In genomic region chrX:15335135-15336022, GRCh38 we compare ENCODE assay signal across 8 cellular contexts. TPM values are rescaled to one million over a fixed set of nuclear protein-coding genes. Genes with fewer than 3 reads are reported as not detected.
DNase-seq lines count a peak whose midpoint lies in the region; ATAC-seq and TF ChIP-seq lines count a peak whose summit lies in the region.

TSS of gene PIGA (minus strand) at chrX:15335523. CDS start at chrX:15331930, 3,593 bp downstream.

- peaks cover 6% of the 10 kb centered on the region for H3K27me3 Mint-ChIP-seq in activated CD8-positive, alpha-beta memory T cell treated with anti-CD3 and anti-CD28 coated beads, Interleukin-2, amount 10 ng/mL, durations not matched to agents 7 days and 5 days
- H3K27me3 Mint-ChIP-seq in endodermal cell (ENCODE audit: insufficient read depth) = peaks cover 21% of the 10 kb centered on the region

- peak; percentile 98 for ATAC-seq in GM21381 (IDR thresholded peaks at IDR 0.05; ENCODE audit: unreplicated experiment)
- ATAC-seq in activated CD8-positive, alpha-beta memory T cell treated with anti-CD3 and anti-CD28 coated beads, Interleukin-2, amount 10 ng/mL, durations not matched to agents 7 days and 5 days = peak; percentile 97

- peak within 1 kb of the TSS; percentile 83 for H3K9ac ChIP-seq in NT2/D1 (ENCODE audit: insufficient read length, low read depth)
- peak within 1 kb of the TSS; percentile 83 for H3K9ac ChIP-seq in endodermal cell (ENCODE audit: extremely low read depth, low read length, poor library complexity, severe bottlenecking)

- no peaks in the 10 kb centered on the region for H3K4me1 ChIP-seq in NT2/D1 (ENCODE audit: insufficient read depth, insufficient read length)
- H3K4me1 ChIP-seq in endodermal cell (ENCODE audit: control insufficient read depth, insufficient read depth, low read length) = no peaks in the 10 kb centered on the region

- H3K27me3 ChIP-seq in NT2/D1 (ENCODE audit: insufficient read depth, insufficient read length) (peaks cover 43% of the 10 kb centered on the region), endodermal cell (ENCODE audit: control insufficient read depth, insufficient read depth, low read length, poor library complexity, severe bottlenecking) (peaks cover 24% of the 10 kb centered on the region)

- WGBS in endodermal cell (ENCODE audit: insufficient coverage in 1 of 2, insufficient read length in 1 of 2), 2 experiments = 0% methylated on average over 69 of the region's 72 CpGs; no CpG with 5 or more reads in 1 of the 2 experiments

- CTCF ChIA-PET in activated CD8-positive, alpha-beta memory T cell treated with anti-CD3 and anti-CD28 coated beads, Interleukin-2, amount 10 ng/mL, durations not matched to agents 7 days and 5 days (lab: Charles Lee) = interaction anchor here (1.2 to 1.8 kb wide), 2 partner anchors 35 to 456 kb away, joined by 3 to 4 read pairs; no protein-coding TSS in a partner anchor

- H3K27ac Mint-ChIP-seq in activated CD8-positive, alpha-beta memory T cell treated with anti-CD3 and anti-CD28 coated beads, Interleukin-2, amount 10 ng/mL, durations not matched to agents 7 days and 5 days = peak within 1 kb of the TSS; percentile 97
- H3K27ac Mint-ChIP-seq in endodermal cell = peak within 1 kb of the TSS; percentile 99

- H3K27ac ChIP-seq in endodermal cell (ENCODE audit: low read depth, low read length) = peak within 1 kb of the TSS; percentile 66

- TF ChIP-seq CTCF in endodermal cell (conservative IDR thresholded peaks at IDR 0.05) = no peak

- peaks cover 20% of the 10 kb centered on the region for H3K4me1 Mint-ChIP-seq in activated CD8-positive, alpha-beta memory T cell treated with anti-CD3 and anti-CD28 coated beads, Interleukin-2, amount 10 ng/mL, durations not matched to agents 7 days and 5 days
- H3K4me1 Mint-ChIP-seq in endodermal cell = peaks cover 4% of the 10 kb centered on the region

- H3K9me3 ChIP-seq in NT2/D1 (ENCODE audit: insufficient read depth, low read length) (no peaks in the 10 kb centered on the region), endodermal cell (ENCODE audit: control insufficient read depth, low read length) (no peaks in the 10 kb centered on the region)

- peak within 1 kb of the TSS; percentile 86 for H3K4me3 Mint-ChIP-seq in activated CD8-positive, alpha-beta memory T cell treated with anti-CD3 and anti-CD28 coated beads, Interleukin-2, amount 10 ng/mL, durations not matched to agents 7 days and 5 days
- peak within 1 kb of the TSS; percentile 96 for H3K4me3 Mint-ChIP-seq in endodermal cell

- peak; percentile 90 for DNase-seq in COR-L47 (lab: John Stamatoyannopoulos, UW)
- peak; percentile 1 to 94 (median 86) for DNase-seq in HUDEP-2 (lab: John Stamatoyannopoulos, UW; ENCODE audit: unreplicated experiment in 76 of 76)
- peak; percentile 93 for DNase-seq in NT2/D1 (ENCODE audit: low read depth, low spot score)
- DNase-seq in activated CD8-positive, alpha-beta memory T cell treated with anti-CD3 and anti-CD28 coated beads, Interleukin-2, amount 10 ng/mL, durations not matched to agents 7 days and 5 days = peak; percentile 96
- DNase-seq in endodermal cell = peak; percentile 96
- DNase-seq in mesenteric fat pad (ENCODE audit: low spot score) = peak; percentile 97
- peak; percentile 65 for DNase-seq in stimulated activated CD8-positive, alpha-beta memory T cell treated with anti-CD3 and anti-CD28 coated beads, Interleukin-15, amount 100 ng/mL, for 24 hours (ENCODE audit: low read depth)

- no peaks in the 10 kb centered on the region for H3K9me3 Mint-ChIP-seq in activated CD8-positive, alpha-beta memory T cell treated with anti-CD3 and anti-CD28 coated beads, Interleukin-2, amount 10 ng/mL, durations not matched to agents 7 days and 5 days (ENCODE audit: low read depth)
- H3K9me3 Mint-ChIP-seq in endodermal cell = no peaks in the 10 kb centered on the region

- H3K4me3 ChIP-seq in NT2/D1 (ENCODE audit: insufficient read length, low read depth) (peak within 1 kb of the TSS; percentile 71), endodermal cell (ENCODE audit: low read length) (peak within 1 kb of the TSS; percentile 93)

- H3K36me3 ChIP-seq in NT2/D1 (ENCODE audit: insufficient read depth, insufficient read length, low read length) (peaks cover 23% of the 10 kb centered on the region), endodermal cell (ENCODE audit: control insufficient read depth, insufficient read depth, low read length) (peaks cover 17% of the 10 kb centered on the region)

- H3K36me3 Mint-ChIP-seq in activated CD8-positive, alpha-beta memory T cell treated with anti-CD3 and anti-CD28 coated beads, Interleukin-2, amount 10 ng/mL, durations not matched to agents 7 days and 5 days = peaks cover 9% of the 10 kb centered on the region
- peaks cover 9% of the 10 kb centered on the region for H3K36me3 Mint-ChIP-seq in endodermal cell (ENCODE audit: low read depth)

RNA-seq across cellular contexts. Expression of gene PIGA, which starts in this region (rescaled TPM):
- 10 to 100 TPM; 21.5 to 25.0 TPM for total RNA-seq in activated CD8-positive, alpha-beta memory T cell treated with anti-CD3 and anti-CD28 coated beads, Interleukin-2, amount 10 ng/mL, durations not matched to agents 7 days and 5 days
- total RNA-seq in endodermal cell (10 to 100 TPM; 12.6 to 21.6 TPM), mesenteric fat pad (16.6 TPM)
- 12.0 TPM for polyA plus RNA-seq in endodermal cell (2013, experiment 1 of 2)
- 10.2 TPM for polyA plus RNA-seq in endodermal cell (2013, experiment 2 of 2)

Comparison
In these comparisons a context has a peak if more than half of its experiments do, and no peak if none do; other contexts are left out.
1. Peak in every context shown above with its lines: DNase-seq, ATAC-seq, H3K4me3 ChIP-seq and H3K27ac ChIP-seq.